1 cellular context compared by ENCODE assay signal in genomic region chr7:110007316-110007910, GRCh38.
TF ChIP-seq lines count a peak whose summit lies in the region.

No MANE protein-coding gene starts in this region.

TF ChIP-seq in HepG2, 621 proteins besides CTCF, POLR2A, EP300 and RAD21:
- TF ChIP-seq GTF3A (CRISPR knock-in tag; conservative IDR thresholded peaks at IDR 0.05) (no peak), TBP (CRISPR knock-in tag; IDR thresholded peaks at IDR 0.05) (no peak), BCL3 (CRISPR knock-in tag; IDR thresholded peaks at IDR 0.05) (no peak), DMAP1 (CRISPR knock-in tag; IDR thresholded peaks at IDR 0.05) (no peak), EZH2 (conservative IDR thresholded peaks at IDR 0.05; ENCODE audit: low read depth, low read length) (no peak), ETV5 (CRISPR knock-in tag; IDR thresholded peaks at IDR 0.05; ENCODE audit: borderline replicate concordance) (no peak), ZNF674 (CRISPR knock-in tag; IDR thresholded peaks at IDR 0.05; ENCODE audit: low read depth) (no peak), PCBP2 (optimal IDR thresholded peaks at IDR 0.05; ENCODE audit: low read depth, low read length, poor library complexity, severe bottlenecking) (no peak), ZNF337 (CRISPR knock-in tag; IDR thresholded peaks at IDR 0.05; ENCODE audit: borderline replicate concordance, low read depth) (no peak), ZNF598 (CRISPR knock-in tag; IDR thresholded peaks at IDR 0.05; ENCODE audit: borderline replicate concordance) (no peak), ZNF251 (CRISPR knock-in tag; IDR thresholded peaks at IDR 0.05) (no peak), SNRNP70 (IDR thresholded peaks at IDR 0.05; ENCODE audit: low read depth, low read length) (no peak), FOXP4 (CRISPR knock-in tag; IDR thresholded peaks at IDR 0.05) (no peak), RBFOX2 (IDR thresholded peaks at IDR 0.05; ENCODE audit: low read depth, low read length) (no peak)
- TF ChIP-seq, protein P1, sequence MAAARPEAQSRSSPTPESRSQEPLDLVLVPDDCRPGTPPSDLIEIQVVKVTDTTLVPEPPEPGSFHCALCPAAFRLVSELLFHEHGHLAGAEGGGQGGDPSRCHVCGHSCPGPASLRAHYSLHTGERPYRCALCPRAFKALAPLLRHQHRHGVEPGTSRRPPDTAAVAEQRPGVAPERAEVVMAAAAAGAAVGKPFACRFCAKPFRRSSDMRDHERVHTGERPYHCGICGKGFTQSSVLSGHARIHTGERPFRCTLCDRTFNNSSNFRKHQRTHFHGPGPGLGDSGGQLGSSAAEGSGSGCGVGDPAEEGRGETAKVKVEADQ (CRISPR knock-in tag; IDR thresholded peaks at IDR 0.05; ENCODE audit: borderline replicate concordance): no peak
- TF ChIP-seq, protein P2, sequence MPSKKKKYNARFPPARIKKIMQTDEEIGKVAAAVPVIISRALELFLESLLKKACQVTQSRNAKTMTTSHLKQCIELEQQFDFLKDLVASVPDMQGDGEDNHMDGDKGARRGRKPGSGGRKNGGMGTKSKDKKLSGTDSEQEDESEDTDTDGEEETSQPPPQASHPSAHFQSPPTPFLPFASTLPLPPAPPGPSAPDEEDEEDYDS (CRISPR knock-in tag; IDR thresholded peaks at IDR 0.05): no peak
TF ChIP-seq in HepG2: peak in this region for 0.
